In genomic region chr5:14810941-14811573, GRCh38 we compare ENCODE assay signal across 12 cellular contexts.
DNase-seq lines count a peak whose midpoint lies in the region; ATAC-seq and TF ChIP-seq lines count a peak whose summit lies in the region.
"Had no signal": no experiment of that assay in that cellular context is flagged by ENCODE, and none has a peak within 500 bp of the region (broad histone marks: within the 10 kb centered on the region; RNA-seq: fewer than 3 reads in every experiment).

No MANE protein-coding gene starts in this region.

- no peak overlapping the region for H2AFZ ChIP-seq in IMR-90 (replicated peaks; ENCODE audit: low read length, poor library complexity)

- peak overlapping the region; percentile 46 for H3K18ac ChIP-seq in IMR-90 (ENCODE audit: low read depth, low read length)

- no peak for ATAC-seq in CD4-positive, alpha-beta T cell (ENCODE audit: poor library complexity)
- ATAC-seq in IMR-90 (ENCODE audit: low read depth) (no peak), GM19023 (IDR thresholded peaks at IDR 0.05; ENCODE audit: unreplicated experiment) (no peak), GM18861 (IDR thresholded peaks at IDR 0.05; ENCODE audit: unreplicated experiment) (no peak)
- ATAC-seq in activated naive CD8-positive, alpha-beta T cell treated with anti-CD3 and anti-CD28 coated beads, Interleukin-2, amount 50 U/mL, for 24 hours, result no peak
- ATAC-seq in naive thymus-derived CD8-positive, alpha-beta T cell, result no peak

- H2BK15ac ChIP-seq in IMR-90 (ENCODE audit: low read depth, low read length), result peak overlapping the region; percentile 16; the same call in 2 of the 3 replicates

- CTCF ChIA-PET in CD4-positive, alpha-beta T cell (lab: Charles Lee), result interaction anchor here (0.6 kb wide), 1 partner anchor 61 kb away, joined by 3 read pairs; no protein-coding TSS in a partner anchor
- CTCF ChIA-PET in IMR-90 (lab: Yijun Ruan, JAX) (interaction anchor here (0.6 kb wide), 1 partner anchor 204 kb away, joined by 4 read pairs; no protein-coding TSS in a partner anchor), RWPE1 (lab: Yijun Ruan, JAX) (no interaction called here)

- no peak overlapping the region for H3K56ac ChIP-seq in IMR-90 (ENCODE audit: extremely low read depth, insufficient read depth, low read length)

- peak overlapping the region; percentile 70 for H3K4ac ChIP-seq in IMR-90 (ENCODE audit: low read depth, low read length)

- H3K9me3 Mint-ChIP-seq in CD4-positive, alpha-beta T cell, result no peaks in the 10 kb centered on the region
- H3K9me3 Mint-ChIP-seq in activated naive CD8-positive, alpha-beta T cell treated with anti-CD3 and anti-CD28 coated beads, Interleukin-2, amount 50 U/mL, for 24 hours, result no peaks in the 10 kb centered on the region
- H3K9me3 Mint-ChIP-seq in naive thymus-derived CD8-positive, alpha-beta T cell, result no peaks in the 10 kb centered on the region

- no peaks in the 10 kb centered on the region for H3K9me1 ChIP-seq in IMR-90 (ENCODE audit: insufficient read depth, low read length)

- peak overlapping the region; percentile 3 for H3K27ac ChIP-seq in CD4-positive, alpha-beta T cell (ENCODE audit: low read depth, low read length)
- no peak overlapping the region for H3K27ac ChIP-seq in IMR-90 (ENCODE audit: insufficient read depth, low read length)
- H3K27ac ChIP-seq in RWPE1, result no peak overlapping the region

- WGBS in IMR-90 (ENCODE audit: extremely low coverage in 2 of 2, insufficient read length in 1 of 2), 2 experiments, result no CpG with 5 or more reads among the region's 11 CpGs

- BruUV-seq in IMR-90 (replicated peaks; lab: Mats Ljungman, UMichigan), result no TSS peak

- intact Hi-C loops in CD4-positive, alpha-beta T cell (cut with DNase I, micrococcal nuclease), result loop anchor here in 1 of 2 experiments (10.0 kb wide), 1 partner anchor 66 kb away; no protein-coding TSS in a partner anchor
- intact Hi-C loops in IMR-90 (cut with micrococcal nuclease), result no loop called here

- TF ChIP-seq RAD21 in IMR-90 (IDR thresholded peaks at IDR 0.05; ENCODE audit: low read length), result no peak

- H4K91ac ChIP-seq in IMR-90 (ENCODE audit: insufficient read depth, low read depth, low read length), result no peak overlapping the region; the same call in 1 of the 2 replicates

- POLR2A ChIA-PET in CD4-positive, alpha-beta T cell (lab: Charles Lee), result no interaction called here
- POLR2A ChIA-PET in IMR-90 (lab: Charles Lee; ENCODE audit: unreplicated experiment), result no interaction called here
- POLR2A ChIA-PET in naive thymus-derived CD8-positive, alpha-beta T cell (lab: Charles Lee), result interaction anchor here (0.5 to 0.6 kb wide), 2 partner anchors 87 to 228 kb away, joined by 3 to 6 read pairs; no protein-coding TSS in a partner anchor
- POLR2A ChIA-PET in RWPE1 (lab: Yijun Ruan, JAX; ENCODE audit: low non-redundant PET), result no interaction called here

- H3K27me3 ChIP-seq in CD4-positive, alpha-beta T cell (ENCODE audit: control insufficient read depth, insufficient read depth, low read length), result no peaks in the 10 kb centered on the region
- H3K27me3 ChIP-seq in IMR-90 (ENCODE audit: control insufficient read depth, insufficient read depth, low read length), result no peaks in the 10 kb centered on the region
- H3K27me3 ChIP-seq: ascending aorta had no signal

- TF ChIP-seq CTCF in CD4-positive, alpha-beta T cell (IDR thresholded peaks at IDR 0.05), result no peak
- TF ChIP-seq CTCF in IMR-90 (conservative IDR thresholded peaks at IDR 0.05; ENCODE audit: low read depth, low read length), result no peak
- TF ChIP-seq CTCF in RWPE1 (conservative IDR thresholded peaks at IDR 0.05; ENCODE audit: low read depth), result no peak

- no peak overlapping the region for H2AK9ac ChIP-seq in IMR-90 (replicated peaks; ENCODE audit: low read depth, low read length, poor library complexity)

- no peak overlapping the region; the same call in 1 of the 2 replicates for H3K4me2 ChIP-seq in IMR-90 (ENCODE audit: low read depth, low read length)

- peak overlapping the region; percentile 71 for H3K4me3 Mint-ChIP-seq in CD4-positive, alpha-beta T cell
- peak overlapping the region; percentile 2 for H3K4me3 Mint-ChIP-seq in activated naive CD8-positive, alpha-beta T cell treated with anti-CD3 and anti-CD28 coated beads, Interleukin-2, amount 50 U/mL, for 24 hours
- peak overlapping the region in 9 of 10 donors; percentile 29 to 86 (median 81) for H3K4me3 Mint-ChIP-seq in naive thymus-derived CD8-positive, alpha-beta T cell

- H3K9ac ChIP-seq in IMR-90 (ENCODE audit: low read depth, low read length), result no peak overlapping the region

- no peaks in the 10 kb centered on the region for H3K9me3 ChIP-seq in CD4-positive, alpha-beta T cell (ENCODE audit: control insufficient read depth, low read length)
- no peaks in the 10 kb centered on the region for H3K9me3 ChIP-seq in IMR-90 (ENCODE audit: control insufficient read depth, insufficient read depth, low read length)
- H3K9me3 ChIP-seq: ascending aorta, thoracic aorta had no signal

- H4K5ac ChIP-seq in IMR-90 (ENCODE audit: low read depth, low read length), result peak overlapping the region; percentile 16; the same call in 1 of the 2 replicates

- H3K36me3 ChIP-seq in IMR-90 (ENCODE audit: control insufficient read depth, insufficient read depth, low read length), result no peaks in the 10 kb centered on the region
- H3K36me3 ChIP-seq: thoracic aorta had no signal

- peak overlapping the region; percentile 36; the same call in 1 of the 2 replicates for H2BK20ac ChIP-seq in IMR-90 (ENCODE audit: low read depth, low read length)

- peak overlapping the region; percentile 30 for H2AK5ac ChIP-seq in IMR-90 (ENCODE audit: low read depth, low read length)

- H4K20me1 ChIP-seq in IMR-90 (ENCODE audit: insufficient read depth, low read length), result no peaks in the 10 kb centered on the region

- peaks cover 80% of the 10 kb centered on the region for H3K4me1 Mint-ChIP-seq in CD4-positive, alpha-beta T cell (ENCODE audit: low read depth)
- H3K4me1 Mint-ChIP-seq in activated naive CD8-positive, alpha-beta T cell treated with anti-CD3 and anti-CD28 coated beads, Interleukin-2, amount 50 U/mL, for 24 hours, result peaks cover 74% of the 10 kb centered on the region
- H3K4me1 Mint-ChIP-seq in naive thymus-derived CD8-positive, alpha-beta T cell, result peaks cover 30 to 76% (median 64%) of the 10 kb centered on the region in 4 donors

- in situ Hi-C loops in IMR-90 (cut with MboI; ENCODE audit: low sequenced_read_pairs), result no loop called here

- H3K14ac ChIP-seq in IMR-90 (replicated peaks; ENCODE audit: low read depth, low read length), result peak overlapping the region; percentile 70

- H3K27ac Mint-ChIP-seq in CD4-positive, alpha-beta T cell, result peak overlapping the region; percentile 90
- peak overlapping the region; percentile 24 for H3K27ac Mint-ChIP-seq in activated naive CD8-positive, alpha-beta T cell treated with anti-CD3 and anti-CD28 coated beads, Interleukin-2, amount 50 U/mL, for 24 hours
- peak overlapping the region; percentile 25 to 95 (median 84) for H3K27ac Mint-ChIP-seq in naive thymus-derived CD8-positive, alpha-beta T cell

- H3K79me1 ChIP-seq in IMR-90 (ENCODE audit: low read depth in 1 of 2, low read length in 2 of 2), result peaks cover 6 to 17% of the 10 kb centered on the region in 2 experiments; a peak in 2 of 4 replicates

- no peak for TF ChIP-seq POLR2A in IMR-90 (IDR thresholded peaks at IDR 0.05; ENCODE audit: low read depth, low read length)

- peaks cover 15% of the 10 kb centered on the region for H3K36me3 Mint-ChIP-seq in CD4-positive, alpha-beta T cell (ENCODE audit: low read depth)
- H3K36me3 Mint-ChIP-seq in activated naive CD8-positive, alpha-beta T cell treated with anti-CD3 and anti-CD28 coated beads, Interleukin-2, amount 50 U/mL, for 24 hours (ENCODE audit: low read depth), result peaks cover 26% of the 10 kb centered on the region
- H3K36me3 Mint-ChIP-seq in naive thymus-derived CD8-positive, alpha-beta T cell, result peaks cover 0 to 15% (median 0%) of the 10 kb centered on the region in 3 donors

- peak overlapping the region; percentile 79; the same call in 1 of the 2 replicates for H2BK120ac ChIP-seq in IMR-90 (ENCODE audit: low read depth, low read length)

- H3K23ac ChIP-seq in IMR-90 (ENCODE audit: low read depth, low read length), result peak overlapping the region; percentile 60; the same call in 1 of the 2 replicates

- H2BK5ac ChIP-seq in IMR-90 (ENCODE audit: low read depth, low read length, poor library complexity, severe bottlenecking), result peak overlapping the region; percentile 69

- H4K8ac ChIP-seq in IMR-90 (ENCODE audit: low read depth in 2 of 2, low read length in 2 of 2), result peak overlapping the region; percentile 77 to 90; a peak in 2 of 4 replicates

- no peaks in the 10 kb centered on the region for H3K27me3 Mint-ChIP-seq in CD4-positive, alpha-beta T cell
- no peaks in the 10 kb centered on the region for H3K27me3 Mint-ChIP-seq in activated naive CD8-positive, alpha-beta T cell treated with anti-CD3 and anti-CD28 coated beads, Interleukin-2, amount 50 U/mL, for 24 hours
- H3K27me3 Mint-ChIP-seq in naive thymus-derived CD8-positive, alpha-beta T cell, result no peaks in the 10 kb centered on the region

- H3K4me1 ChIP-seq in IMR-90 (ENCODE audit: control insufficient read depth, insufficient read depth, low read length), result peaks cover 19% of the 10 kb centered on the region

- DNase-seq in CD4-positive, alpha-beta T cell, result no peak
- no peak for DNase-seq in IMR-90
- DNase-seq in activated naive CD8-positive, alpha-beta T cell treated with anti-CD3 and anti-CD28 coated beads, Interleukin-2, amount 50 U/mL, for 24 hours, result no peak
- no peak for DNase-seq in naive thymus-derived CD8-positive, alpha-beta T cell
- no peak for DNase-seq in RWPE1 (ENCODE audit: low spot score)
- DNase-seq in CD1c-positive myeloid dendritic cell (ENCODE audit: extremely low spot score), result no peak
- DNase-seq: SHP77; stimulated activated CD4-positive, alpha-beta T cell treated with anti-CD3 and anti-CD28 coated beads, Interleukin-2, amount 100 ng/mL, for 24 hours had no signal

- dilution Hi-C loops in IMR-90 (cut with HindIII; ENCODE audit: low sequenced_read_pairs, unreplicated experiment), result no loop called here

- H3K4me3 ChIP-seq in IMR-90 (ENCODE audit: insufficient read depth, low read depth, low read length), result no peak overlapping the region

TF ChIP-seq in IMR-90, 13 proteins besides CTCF, POLR2A, EP300 and RAD21 (continues in another document):
- TF ChIP-seq USF2 (IDR thresholded peaks at IDR 0.05; ENCODE audit: low read depth, low read length) (no peak), MXI1 (IDR thresholded peaks at IDR 0.05; ENCODE audit: borderline replicate concordance, low read depth, low read length) (no peak)

Comparison
In these comparisons a context has a peak if more than half of its experiments do, and no peak if none do; other contexts are left out.
1. H3K27ac Mint-ChIP-seq: peak in every context shown above with its lines; median percentile 90 in CD4-positive, alpha-beta T cell; 84 in naive thymus-derived CD8-positive, alpha-beta T cell; 24 in activated naive CD8-positive, alpha-beta T cell treated with anti-CD3 and anti-CD28 coated beads, Interleukin-2, amount 50 U/mL, for 24 hours.
2. H3K4me3 Mint-ChIP-seq: peak in every context shown above with its lines; median percentile 81 in naive thymus-derived CD8-positive, alpha-beta T cell; 71 in CD4-positive, alpha-beta T cell; 2 in activated naive CD8-positive, alpha-beta T cell treated with anti-CD3 and anti-CD28 coated beads, Interleukin-2, amount 50 U/mL, for 24 hours.